ENCODE assay signal across 8 cellular contexts in genomic region chr17:82320956-82321927, GRCh38.
DNase-seq lines count a peak whose midpoint lies in the region; ATAC-seq and TF ChIP-seq lines count a peak whose summit lies in the region.

No MANE protein-coding gene starts in this region.

- H3K9me3 ChIP-seq in DND-41 (ENCODE audit: insufficient read depth, low read length, severe bottlenecking): no peaks in the 10 kb centered on the region
- H3K9me3 ChIP-seq in OCI-LY1 (ENCODE audit: low read length): no peaks in the 10 kb centered on the region

- peak; percentile 77 for TF ChIP-seq CTCF in DND-41 (IDR thresholded peaks at IDR 0.05; ENCODE audit: borderline replicate concordance, extremely low read depth, low read length, poor library complexity, severe bottlenecking)
- peak; percentile 91 for TF ChIP-seq CTCF in OCI-LY1 (IDR thresholded peaks at IDR 0.05; ENCODE audit: low read length)

- H2AFZ ChIP-seq in DND-41 (ENCODE audit: low read depth, low read length) (no peak overlapping the region), OCI-LY1 (ENCODE audit: low read length) (no peak overlapping the region)

- peaks cover 5% of the 10 kb centered on the region; the same call in 1 of the 2 replicates for H4K20me1 ChIP-seq in DND-41 (ENCODE audit: insufficient read depth, low read length)
- no peaks in the 10 kb centered on the region for H4K20me1 ChIP-seq in OCI-LY1 (ENCODE audit: insufficient read depth, low read length)

- peaks cover 6% of the 10 kb centered on the region; the same call in 1 of the 2 replicates for H3K36me3 ChIP-seq in DND-41 (ENCODE audit: insufficient read depth, low read length)
- no peaks in the 10 kb centered on the region for H3K36me3 ChIP-seq in OCI-LY1 (ENCODE audit: insufficient read depth, low read length)

- H3K9me2 ChIP-seq in OCI-LY1 (ENCODE audit: low read depth, low read length): no peaks in the 10 kb centered on the region

- no peaks in the 10 kb centered on the region; the same call in 1 of the 2 replicates for H3F3A ChIP-seq in OCI-LY1 (ENCODE audit: insufficient read depth, low read length)

- H3K4me1 ChIP-seq in DND-41 (ENCODE audit: insufficient read depth, low read length) (peaks cover 25% of the 10 kb centered on the region), OCI-LY1 (ENCODE audit: insufficient read depth, low read length, severe bottlenecking) (peaks cover 10% of the 10 kb centered on the region)

- peak; percentile 54 for DNase-seq in DND-41
- peak; percentile 45 for DNase-seq in activated T-helper 1 cell treated with Interleukin-2 at 50 U/mL for 16 hours (ENCODE audit: low read depth)
- peak; percentile 69 for DNase-seq in germinal center (ENCODE audit: low spot score)
- peak; percentile 74 to 76 for DNase-seq in stimulated activated CD4-positive, alpha-beta T cell treated with anti-CD3 and anti-CD28 coated beads, Interleukin-1b, Interleukin-23, amount 100 ng/mL, for 4 hours (ENCODE audit: low read depth in 2 of 2)
- DNase-seq in SKM-1 treated with dmso at 0.1 percent for 144 hours (lab: John Stamatoyannopoulos, UW; ENCODE audit: unreplicated experiment): no peak
- no peak for DNase-seq in NCI-H2171 treated with DMSO at 0.1 percent for 48 hours (lab: John Stamatoyannopoulos, UW)
- DNase-seq in HPDE6-E6E7 (ENCODE audit: extremely low spot score): no peak

- no peak overlapping the region for H3K9ac ChIP-seq in DND-41 (ENCODE audit: low read depth, low read length)
- no peak overlapping the region for H3K9ac ChIP-seq in OCI-LY1 (ENCODE audit: low read length)

- no peak overlapping the region for H3K4me3 ChIP-seq in DND-41 (ENCODE audit: low read depth in 1 of 2, low read length in 2 of 2)
- H3K4me3 ChIP-seq in OCI-LY1 (ENCODE audit: low read depth, low read length, poor library complexity, severe bottlenecking): no peak overlapping the region

- H3K27ac ChIP-seq in DND-41 (ENCODE audit: low read length): no peak overlapping the region
- H3K27ac ChIP-seq in OCI-LY1 (ENCODE audit: low read depth, low read length, poor library complexity, severe bottlenecking): no peak overlapping the region

- H3K27me3 ChIP-seq in DND-41 (ENCODE audit: insufficient read depth, low read length, poor library complexity): no peaks in the 10 kb centered on the region
- peaks cover 7% of the 10 kb centered on the region; the same call in 1 of the 2 replicates for H3K27me3 ChIP-seq in OCI-LY1 (ENCODE audit: insufficient read depth, low read length)

- H3K79me2 ChIP-seq in DND-41 (ENCODE audit: insufficient read depth, low read length) (peaks cover 20% of the 10 kb centered on the region), OCI-LY1 (ENCODE audit: insufficient read depth, low read length) (no peaks in the 10 kb centered on the region)

- ATAC-seq in DND-41 (ENCODE audit: insufficient read depth, low read depth): no peak

- H3K4me2 ChIP-seq in DND-41 (ENCODE audit: insufficient read depth, low read length) (peak overlapping the region; percentile 39), OCI-LY1 (ENCODE audit: low read length) (peak overlapping the region; percentile 63)

Comparison
In these comparisons a context has a peak if more than half of its experiments do, and no peak if none do; other contexts are left out.
1. DNase-seq: peak in DND-41 (single experiment), activated T-helper 1 cell treated with Interleukin-2 at 50 U/mL for 16 hours (single experiment), germinal center (single experiment) and stimulated activated CD4-positive, alpha-beta T cell treated with anti-CD3 and anti-CD28 coated beads, Interleukin-1b, Interleukin-23, amount 100 ng/mL, for 4 hours (2 of 2); none in SKM-1 treated with dmso at 0.1 percent for 144 hours (single experiment), NCI-H2171 treated with DMSO at 0.1 percent for 48 hours (single experiment) and HPDE6-E6E7 (single experiment).